ENCODE assay signal across 28 cellular contexts in genomic region chr7:23266918-23267317, GRCh38. TPM values are rescaled to one million over a fixed set of nuclear protein-coding genes. Genes with fewer than 3 reads are reported as not detected.
"Had no signal": no experiment of that assay in that cellular context is flagged by ENCODE, and none has a peak within 500 bp of the region (broad histone marks: within the 10 kb centered on the region; RNA-seq: fewer than 3 reads in every experiment).

No MANE protein-coding gene starts in this region.

- H3K36me3 Mint-ChIP-seq: mesothelial cell of epicardium; naive B cell; natural killer cell; neural progenitor cell; stimulated activated naive B cell treated with anti-CD40 and anti-IgM and Interleukin-4, amounts not matched to agents 10 μg/mL and 1 μg/mL and 100 μg/mL, for 72 hours had no signal

- H3K4me1 ChIP-seq: neural progenitor cell, right atrium auricular region, right lobe of liver, testis, thyroid gland, transverse colon, vagina had no signal

- H3K9me3 ChIP-seq: left ventricle myocardium inferior, neutrophil, ovary, right atrium auricular region, right lobe of liver, stomach, testis, thyroid gland, transverse colon, upper lobe of left lung, vagina had no signal

- H3K36me3 ChIP-seq: neural progenitor cell, neutrophil, ovary, right lobe of liver, thyroid gland, transverse colon had no signal

- H3K27ac ChIP-seq: left ventricle myocardium inferior, neural progenitor cell, neutrophil, ovary, right atrium auricular region, right lobe of liver, skin epidermis, stomach, testis, thyroid gland, transverse colon, upper lobe of left lung, vagina had no signal

- H3K9ac ChIP-seq: neural progenitor cell had no signal

- H3K4me3 Mint-ChIP-seq: mesothelial cell of epicardium; naive B cell; natural killer cell; nephron progenitor cell; neural progenitor cell; stimulated activated naive B cell treated with anti-CD40 and anti-IgM and Interleukin-4, amounts not matched to agents 10 μg/mL and 1 μg/mL and 100 μg/mL, for 72 hours had no signal

- DNase-seq: islet precursor cell; left ventricle myocardium inferior; mesendoderm; naive B cell; natural killer cell; nephron progenitor cell; occipital lobe; ovary; right lobe of liver; stimulated activated CD4-positive, alpha-beta T cell treated with anti-CD3 and anti-CD28 coated beads, Interleukin-12 subunit alpha, Interleukin-12 subunit beta, amount 100 ng/mL, for 4 hours; stimulated activated CD4-positive, alpha-beta T cell treated with anti-CD3 and anti-CD28 coated beads, Interleukin-15, amount 100 ng/mL, for 24 hours; stimulated activated CD4-positive, alpha-beta T cell treated with anti-CD3 and anti-CD28 coated beads, Interleukin-2, amount 100 ng/mL, for 24 hours; stimulated activated CD4-positive, alpha-beta T cell treated with anti-CD3 and anti-CD28 coated beads, Interleukin-4, amount 100 ng/mL, for 1 hour; stimulated activated naive B cell treated with anti-CD40 and anti-IgM and Interleukin-4, amounts not matched to agents 10 μg/mL and 1 μg/mL and 100 μg/mL, for 72 hours; stimulated activated naive CD8-positive, alpha-beta T cell treated with anti-CD3 and anti-CD28 coated beads, Interleukin-15, Interleukin-2, amounts not matched to agents 100 U/mL and 50 U/mL, for 24 hours; stomach; testis; thyroid gland; transverse colon; upper lobe of left lung had no signal

- H3K27ac Mint-ChIP-seq: mesothelial cell of epicardium; naive B cell; natural killer cell; nephron progenitor cell; neural progenitor cell; progenitor cell of endocrine pancreas; stimulated activated naive B cell treated with anti-CD40 and anti-IgM and Interleukin-4, amounts not matched to agents 10 μg/mL and 1 μg/mL and 100 μg/mL, for 72 hours had no signal

- H3K9me3 Mint-ChIP-seq: naive B cell; natural killer cell; nephron progenitor cell; neural progenitor cell; stimulated activated naive B cell treated with anti-CD40 and anti-IgM and Interleukin-4, amounts not matched to agents 10 μg/mL and 1 μg/mL and 100 μg/mL, for 72 hours had no signal

- H3K27me3 ChIP-seq: neural progenitor cell, neutrophil, ovary, right atrium auricular region, right lobe of liver, testis, thyroid gland, upper lobe of left lung, vagina had no signal

- H3K4me1 Mint-ChIP-seq: mesothelial cell of epicardium; naive B cell; natural killer cell; nephron progenitor cell; neural progenitor cell; stimulated activated naive B cell treated with anti-CD40 and anti-IgM and Interleukin-4, amounts not matched to agents 10 μg/mL and 1 μg/mL and 100 μg/mL, for 72 hours had no signal

- H3K4me3 ChIP-seq: left ventricle myocardium inferior, lung, neural progenitor cell, ovary, right atrium auricular region, right lobe of liver, skin epidermis, stomach, testis, thyroid gland, transverse colon, upper lobe of left lung, vagina had no signal

RNA-seq across cellular contexts. Expression of gene GPNMB, which starts 20.3 kb away (rescaled TPM):
- total RNA-seq: natural killer cell had no signal
